Comparison of ENCODE assay signal across 10 cellular contexts in the genomic region with DNA sequence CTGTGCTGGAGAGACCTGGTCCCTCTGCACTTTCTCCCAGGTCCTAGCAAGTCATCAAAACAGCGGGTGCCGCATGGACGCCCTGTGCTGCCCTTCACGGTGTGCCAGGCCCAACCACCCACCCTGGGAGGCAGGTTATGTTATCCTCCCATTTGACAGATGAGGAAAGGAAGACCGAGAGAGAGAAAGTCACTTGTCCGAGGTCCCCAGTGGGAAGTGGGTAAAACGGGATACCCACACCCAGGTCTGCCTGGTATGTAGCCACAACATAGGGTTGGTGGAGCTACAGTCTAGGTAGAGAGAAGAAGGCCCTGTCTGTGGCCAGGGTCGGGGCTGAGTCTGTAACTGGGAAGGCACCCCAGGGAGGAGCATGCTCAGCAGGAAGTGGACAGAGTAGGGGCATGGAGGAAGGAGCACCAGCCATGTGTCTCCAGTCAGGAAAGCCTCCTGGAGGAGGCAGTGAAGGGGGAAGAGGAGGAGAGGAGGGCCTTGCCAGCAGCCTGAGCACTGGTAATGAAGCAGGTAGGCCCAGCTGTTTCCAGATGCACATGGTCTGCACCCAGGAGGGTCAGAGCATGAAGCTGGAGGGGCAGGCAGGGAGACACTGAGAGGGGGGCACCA.
DNase-seq lines count a peak whose midpoint lies in the region; ATAC-seq and TF ChIP-seq lines count a peak whose summit lies in the region.
"Had no signal": no experiment of that assay in that cellular context is flagged by ENCODE, and none has a peak within 500 bp of the region (broad histone marks: within the 10 kb centered on the region; RNA-seq: fewer than 3 reads in every experiment).

No MANE protein-coding gene starts in this region.

- CTCF ChIA-PET in activated CD4-positive, alpha-beta T cell treated with anti-CD3 and anti-CD28 coated beads, Interleukin-2, amount 10 ng/mL, durations not matched to agents 7 days and 5 days (lab: Charles Lee): interaction anchor here (1.0 to 24.4 kb wide), 8 partner anchors 11 to 113 kb away, joined by 3 to 525 read pairs (median 4); a partner anchor contains a TSS
- CTCF ChIA-PET in T-cell (lab: Charles Lee): interaction anchor here (0.6 to 8.5 kb wide), 12 partner anchors 32 to 356 kb away, joined by 3 to 49 read pairs (median 6); a partner anchor contains a TSS

- peaks cover 88% of the 10 kb centered on the region for H3K4me1 Mint-ChIP-seq in activated CD4-positive, alpha-beta T cell treated with anti-CD3 and anti-CD28 coated beads, Interleukin-2, amount 10 ng/mL, durations not matched to agents 7 days and 5 days
- H3K4me1 Mint-ChIP-seq in T-cell: peaks cover 81 to 87% (median 86%) of the 10 kb centered on the region in 3 donors
- H3K4me1 Mint-ChIP-seq in immature natural killer cell: peaks cover 60 to 71% of the 10 kb centered on the region in 2 donors
- peaks cover 61% of the 10 kb centered on the region for H3K4me1 Mint-ChIP-seq in stimulated activated effector memory CD8-positive, alpha-beta T cell treated with anti-CD3 and anti-CD28 coated beads, Interleukin-12 subunit alpha, Interleukin-12 subunit beta, amount 100 ng/mL, for 72 hours

- H3K9me3 Mint-ChIP-seq in activated CD4-positive, alpha-beta T cell treated with anti-CD3 and anti-CD28 coated beads, Interleukin-2, amount 10 ng/mL, durations not matched to agents 7 days and 5 days: no peaks in the 10 kb centered on the region
- H3K9me3 Mint-ChIP-seq in T-cell (no peaks in the 10 kb centered on the region), immature natural killer cell (no peaks in the 10 kb centered on the region)
- H3K9me3 Mint-ChIP-seq in stimulated activated effector memory CD8-positive, alpha-beta T cell treated with anti-CD3 and anti-CD28 coated beads, Interleukin-12 subunit alpha, Interleukin-12 subunit beta, amount 100 ng/mL, for 72 hours: no peaks in the 10 kb centered on the region

- H3K36me3 Mint-ChIP-seq in activated CD4-positive, alpha-beta T cell treated with anti-CD3 and anti-CD28 coated beads, Interleukin-2, amount 10 ng/mL, durations not matched to agents 7 days and 5 days (ENCODE audit: low read depth): no peaks in the 10 kb centered on the region
- no peaks in the 10 kb centered on the region for H3K36me3 Mint-ChIP-seq in T-cell
- H3K36me3 Mint-ChIP-seq in immature natural killer cell: no peaks in the 10 kb centered on the region
- peaks cover 12% of the 10 kb centered on the region for H3K36me3 Mint-ChIP-seq in stimulated activated effector memory CD8-positive, alpha-beta T cell treated with anti-CD3 and anti-CD28 coated beads, Interleukin-12 subunit alpha, Interleukin-12 subunit beta, amount 100 ng/mL, for 72 hours

- POLR2A ChIA-PET in activated CD4-positive, alpha-beta T cell treated with anti-CD3 and anti-CD28 coated beads, Interleukin-2, amount 10 ng/mL, durations not matched to agents 7 days and 5 days (lab: Charles Lee): no interaction called here
- POLR2A ChIA-PET in T-cell (lab: Charles Lee): interaction anchor here (1.1 to 4.2 kb wide), 3 partner anchors 94 to 100 kb away, joined by 4 to 32 read pairs (median 5); a partner anchor contains a TSS

- H3K27ac Mint-ChIP-seq in activated CD4-positive, alpha-beta T cell treated with anti-CD3 and anti-CD28 coated beads, Interleukin-2, amount 10 ng/mL, durations not matched to agents 7 days and 5 days: peak overlapping the region; percentile 97
- H3K27ac Mint-ChIP-seq in T-cell: peak overlapping the region; percentile 99 to 100
- H3K27ac Mint-ChIP-seq in immature natural killer cell: peak overlapping the region; percentile 98 to 100 (median 100)
- H3K27ac Mint-ChIP-seq in stimulated activated effector memory CD8-positive, alpha-beta T cell treated with anti-CD3 and anti-CD28 coated beads, Interleukin-12 subunit alpha, Interleukin-12 subunit beta, amount 100 ng/mL, for 72 hours: peak overlapping the region; percentile 2

- no peaks in the 10 kb centered on the region for H3K27me3 Mint-ChIP-seq in activated CD4-positive, alpha-beta T cell treated with anti-CD3 and anti-CD28 coated beads, Interleukin-2, amount 10 ng/mL, durations not matched to agents 7 days and 5 days
- H3K27me3 Mint-ChIP-seq in T-cell (no peaks in the 10 kb centered on the region), immature natural killer cell (ENCODE audit: low read depth in 3 of 3) (peaks cover 14 to 27% (median 21%) of the 10 kb centered on the region in 3 donors)

- ATAC-seq in T-cell (replicated peaks in 1 of 4): no peak
- ATAC-seq in stimulated activated effector memory CD8-positive, alpha-beta T cell treated with anti-CD3 and anti-CD28 coated beads, Interleukin-12 subunit alpha, Interleukin-12 subunit beta, amount 100 ng/mL, for 72 hours: no peak
- no peak for ATAC-seq in SK-N-SH treated with all-trans-retinoic acid at 6 μM for 48 hours

- no peak overlapping the region for H3K4me3 Mint-ChIP-seq in activated CD4-positive, alpha-beta T cell treated with anti-CD3 and anti-CD28 coated beads, Interleukin-2, amount 10 ng/mL, durations not matched to agents 7 days and 5 days
- H3K4me3 Mint-ChIP-seq in T-cell (peak overlapping the region in 2 of 3 donors; percentile 41 to 63), immature natural killer cell (peak overlapping the region; percentile 40 to 77 (median 59))
- H3K4me3 Mint-ChIP-seq in stimulated activated effector memory CD8-positive, alpha-beta T cell treated with anti-CD3 and anti-CD28 coated beads, Interleukin-12 subunit alpha, Interleukin-12 subunit beta, amount 100 ng/mL, for 72 hours: peak overlapping the region; percentile 61

- DNase-seq in activated CD4-positive, alpha-beta T cell treated with anti-CD3 and anti-CD28 coated beads, Interleukin-2, amount 10 ng/mL, durations not matched to agents 7 days and 5 days: no peak
- DNase-seq in activated CD4-positive, alpha-beta T cell treated with anti-CD3 and anti-CD28 coated beads, Interleukin-2, amount 50 U/mL, for 1 hour: no peak
- DNase-seq in T-cell (peak in 1 of 34 experiments; percentile 24), immature natural killer cell (peak in 1 of 3 donors; percentile 17), NCI-H2029 treated with DMSO at 0.1 percent for 48 hours (lab: John Stamatoyannopoulos, UW) (no peak), D341Med (ENCODE audit: low spot score) (no peak)
- no peak for DNase-seq in stimulated activated effector memory CD8-positive, alpha-beta T cell treated with anti-CD3 and anti-CD28 coated beads, Interleukin-12 subunit alpha, Interleukin-12 subunit beta, amount 100 ng/mL, for 72 hours (ENCODE audit: low spot score in 2 of 2)
- DNase-seq: activated CD8-positive, alpha-beta memory T cell treated with anti-CD3 and anti-CD28 coated beads for 24 hours; DMS79 had no signal

TF ChIP-seq in SK-N-SH treated with all-trans-retinoic acid at 6 μM for 48 hours, 23 proteins besides CTCF, POLR2A, EP300 and RAD21:
- TF ChIP-seq ZFP30 (CRISPR knock-in tag; IDR thresholded peaks at IDR 0.05): no peak
- TF ChIP-seq, protein P1, sequence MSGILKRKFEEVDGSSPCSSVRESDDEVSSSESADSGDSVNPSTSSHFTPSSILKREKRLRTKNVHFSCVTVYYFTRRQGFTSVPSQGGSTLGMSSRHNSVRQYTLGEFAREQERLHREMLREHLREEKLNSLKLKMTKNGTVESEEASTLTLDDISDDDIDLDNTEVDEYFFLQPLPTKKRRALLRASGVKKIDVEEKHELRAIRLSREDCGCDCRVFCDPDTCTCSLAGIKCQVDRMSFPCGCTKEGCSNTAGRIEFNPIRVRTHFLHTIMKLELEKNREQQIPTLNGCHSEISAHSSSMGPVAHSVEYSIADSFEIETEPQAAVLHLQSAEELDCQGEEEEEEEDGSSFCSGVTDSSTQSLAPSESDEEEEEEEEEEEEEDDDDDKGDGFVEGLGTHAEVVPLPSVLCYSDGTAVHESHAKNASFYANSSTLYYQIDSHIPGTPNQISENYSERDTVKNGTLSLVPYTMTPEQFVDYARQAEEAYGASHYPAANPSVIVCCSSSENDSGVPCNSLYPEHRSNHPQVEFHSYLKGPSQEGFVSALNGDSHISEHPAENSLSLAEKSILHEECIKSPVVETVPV (CRISPR knock-in tag; IDR thresholded peaks at IDR 0.05): no peak
- TF ChIP-seq BACH2 (CRISPR knock-in tag; IDR thresholded peaks at IDR 0.05; ENCODE audit: borderline replicate concordance): no peak
TF ChIP-seq in SK-N-SH treated with all-trans-retinoic acid at 6 μM for 48 hours: peak in this region for 0.

Comparison
In these comparisons a context has a peak if more than half of its experiments do, and no peak if none do; other contexts are left out.
1. H3K27ac Mint-ChIP-seq: peak in every context shown above with its lines; median percentile 100 in T-cell; 100 in immature natural killer cell; 97 in activated CD4-positive, alpha-beta T cell treated with anti-CD3 and anti-CD28 coated beads, Interleukin-2, amount 10 ng/mL, durations not matched to agents 7 days and 5 days; 2 in stimulated activated effector memory CD8-positive, alpha-beta T cell treated with anti-CD3 and anti-CD28 coated beads, Interleukin-12 subunit alpha, Interleukin-12 subunit beta, amount 100 ng/mL, for 72 hours.